In genomic region chr11:85947431-85948272, GRCh38 we compare ENCODE assay signal across 8 cellular contexts.
DNase-seq lines count a peak whose midpoint lies in the region; ATAC-seq and TF ChIP-seq lines count a peak whose summit lies in the region.

No MANE protein-coding gene starts in this region.

- peak overlapping the region in 1 of 2 donors; percentile 48 for H3K4me3 Mint-ChIP-seq in CD14-positive monocyte

- TF ChIP-seq POLR2A in sigmoid colon (IDR thresholded peaks at IDR 0.05): no peak

- ATAC-seq in GM21447 (IDR thresholded peaks at IDR 0.05; ENCODE audit: unreplicated experiment): no peak

- H3K27ac ChIP-seq in sigmoid colon: peak overlapping the region in 3 of 4 donors; percentile 38 to 47 (median 43)

- no peaks in the 10 kb centered on the region for H3K27me3 ChIP-seq in sigmoid colon

- no peak for TF ChIP-seq CTCF in CD14-positive monocyte (IDR thresholded peaks at IDR 0.05)
- TF ChIP-seq CTCF in foreskin fibroblast (IDR thresholded peaks at IDR 0.05; ENCODE audit: low read depth, low read length): no peak
- TF ChIP-seq CTCF in sigmoid colon (IDR thresholded peaks at IDR 0.05): no peak

- H3K4me1 ChIP-seq in sigmoid colon: peaks cover 2 to 19% (median 13%) of the 10 kb centered on the region in 4 donors

- no peaks in the 10 kb centered on the region for H3K36me3 Mint-ChIP-seq in CD14-positive monocyte

- DNase-seq in CD14-positive monocyte (ENCODE audit: low spot score) (peak; percentile 55), HCEC 1CT (peak; percentile 95), SKM-1 treated with dmso at 0.1 percent for 144 hours (lab: John Stamatoyannopoulos, UW; ENCODE audit: unreplicated experiment) (peak; percentile 53), foreskin fibroblast (peak; percentile 90 to 93), sigmoid colon (no peak), islet precursor cell (no peak)
- DNase-seq in activated effector memory CD4-positive, alpha-beta T cell treated with Interleukin-2 at 50 U/mL for 16 hours: no peak

- H3K4me1 Mint-ChIP-seq in CD14-positive monocyte: peaks cover 48% of the 10 kb centered on the region

- H3K9me3 Mint-ChIP-seq in CD14-positive monocyte: peaks cover 0 to 11% (median 6%) of the 10 kb centered on the region in 7 donors

- intact Hi-C loops in CD14-positive monocyte (cut with micrococcal nuclease) (no loop called here), sigmoid colon (cut with DNase I) (loop anchor here (10.0 kb wide), 2 partner anchors 93 to 337 kb away; partner anchors contain the start of gene CCDC83)

- H3K27ac Mint-ChIP-seq in CD14-positive monocyte: peak overlapping the region; percentile 56 to 91 (median 86)

- no peaks in the 10 kb centered on the region for H3K36me3 ChIP-seq in sigmoid colon

- no peak for TF ChIP-seq EP300 in sigmoid colon (IDR thresholded peaks at IDR 0.05)

- H3K27me3 Mint-ChIP-seq in CD14-positive monocyte (ENCODE audit: low read depth in 3 of 3): peaks cover 0 to 2% (median 0%) of the 10 kb centered on the region in 3 donors

- no peaks in the 10 kb centered on the region for H3K9me3 ChIP-seq in sigmoid colon

- H3K4me3 ChIP-seq in foreskin fibroblast (ENCODE audit: low read depth in 1 of 2, low read length in 2 of 2): no peak overlapping the region
- no peak overlapping the region for H3K4me3 ChIP-seq in sigmoid colon

- WGBS in sigmoid colon, 2 donors: 14 to 29% methylated on average over 5 of the region's 5 CpGs

Comparison
In these comparisons a context has a peak if more than half of its experiments do, and no peak if none do; other contexts are left out.
1. DNase-seq: peak in CD14-positive monocyte (single experiment), HCEC 1CT (single experiment), SKM-1 treated with dmso at 0.1 percent for 144 hours (single experiment) and foreskin fibroblast (2 of 2); none in sigmoid colon (single experiment), activated effector memory CD4-positive, alpha-beta T cell treated with Interleukin-2 at 50 U/mL for 16 hours (single experiment) and islet precursor cell (single experiment).